Comparison of ENCODE assay signal across 11 cellular contexts in genomic region chr3:40847571-40847992, GRCh38.
DNase-seq lines count a peak whose midpoint lies in the region; ATAC-seq, FAIRE-seq and TF ChIP-seq lines count a peak whose summit lies in the region.
"Had no signal": no experiment of that assay in that cellular context is flagged by ENCODE, and none has a peak within 500 bp of the region (broad histone marks: within the 10 kb centered on the region; RNA-seq: fewer than 3 reads in every experiment).

No MANE protein-coding gene starts in this region.

- peak overlapping the region; percentile 52 for H3K9ac ChIP-seq in NT2/D1 (ENCODE audit: insufficient read length, low read depth)

- H3K4me3 ChIP-seq in A549 (no peak overlapping the region), NT2/D1 (ENCODE audit: insufficient read length, low read depth) (no peak overlapping the region), epithelial cell of proximal tubule (ENCODE audit: low read depth, low read length) (no peak overlapping the region), lower lobe of right lung (no peak overlapping the region)

- TF ChIP-seq CTCF in A549 (IDR thresholded peaks at IDR 0.05): no peak
- peak; percentile 20 for TF ChIP-seq CTCF in epithelial cell of proximal tubule (conservative IDR thresholded peaks at IDR 0.05; ENCODE audit: low read depth, low read length)
- no peak for TF ChIP-seq CTCF in lower lobe of right lung (IDR thresholded peaks at IDR 0.05)
- no peak for TF ChIP-seq CTCF in Calu3 (IDR thresholded peaks at IDR 0.05; ENCODE audit: unreplicated experiment)

- POLR2A ChIA-PET in A549 (lab: Yijun Ruan, JAX): no interaction called here
- POLR2A ChIA-PET in activated CD4-positive, alpha-beta memory T cell treated with anti-CD3 and anti-CD28 coated beads for 36 hours (lab: Charles Lee): no interaction called here

- ATAC-seq in A549 (peak; percentile 34 to 47; a peak in 3 of 6 replicates), lower lobe of right lung (peak; percentile 51 to 66)

- no peak for TF ChIP-seq POLR2A in A549 (IDR thresholded peaks at IDR 0.05; ENCODE audit: low read length)

- no peaks in the 10 kb centered on the region for H3K27me3 ChIP-seq in NT2/D1 (ENCODE audit: insufficient read depth, insufficient read length)
- H3K27me3 ChIP-seq in lower lobe of right lung (ENCODE audit: low read depth): no peaks in the 10 kb centered on the region

- H3K9me3 Mint-ChIP-seq in Calu3 (ENCODE audit: low read depth, unreplicated experiment): no peaks in the 10 kb centered on the region
- peaks cover 3% of the 10 kb centered on the region for H3K9me3 Mint-ChIP-seq in activated CD4-positive, alpha-beta memory T cell treated with anti-CD3 and anti-CD28 coated beads for 36 hours

- CTCF ChIA-PET in A549 (lab: Yijun Ruan, JAX) (no interaction called here), Calu3 (lab: Charles Lee) (interaction anchor here (1.5 kb wide), 1 partner anchor 11 kb away, joined by 4 read pairs; no protein-coding TSS in a partner anchor)
- CTCF ChIA-PET in activated CD4-positive, alpha-beta memory T cell treated with anti-CD3 and anti-CD28 coated beads for 36 hours (lab: Charles Lee): no interaction called here

- WGBS in A549 (ENCODE audit: missing lambda C conversion rate): 23% methylated on average over 5 of the region's 5 CpGs

- FAIRE-seq in A549 (lab: Jason Lieb, UNC): no peak
- FAIRE-seq: kidney had no signal

- no peak overlapping the region for H3K27ac Mint-ChIP-seq in Calu3 (ENCODE audit: unreplicated experiment)
- no peak overlapping the region for H3K27ac Mint-ChIP-seq in activated CD4-positive, alpha-beta memory T cell treated with anti-CD3 and anti-CD28 coated beads for 36 hours

- no peaks in the 10 kb centered on the region for H3K36me3 ChIP-seq in NT2/D1 (ENCODE audit: insufficient read depth, insufficient read length, low read length)
- no peaks in the 10 kb centered on the region for H3K36me3 ChIP-seq in lower lobe of right lung

- TF ChIP-seq EP300 in A549 (IDR thresholded peaks at IDR 0.05): no peak

- no peaks in the 10 kb centered on the region for H3K36me3 Mint-ChIP-seq in Calu3 (ENCODE audit: insufficient read depth, unreplicated experiment)
- no peaks in the 10 kb centered on the region for H3K36me3 Mint-ChIP-seq in activated CD4-positive, alpha-beta memory T cell treated with anti-CD3 and anti-CD28 coated beads for 36 hours

- no peak overlapping the region for H3K4me2 ChIP-seq in A549

- 0 out of 5 replicates have a peak, but pooled peaks of 1 of the 2 experiments have one; percentile 12 for TF ChIP-seq RAD21 in A549 (conservative IDR thresholded peaks at IDR 0.05 in 1 of 2, IDR thresholded peaks at IDR 0.05 in 1 of 2)

- H3K4me1 ChIP-seq in A549 (no peaks in the 10 kb centered on the region), NT2/D1 (ENCODE audit: insufficient read depth, insufficient read length) (peaks cover 10% of the 10 kb centered on the region), lower lobe of right lung (no peaks in the 10 kb centered on the region)

- no peaks in the 10 kb centered on the region for H3K9me3 ChIP-seq in A549
- peaks cover 17% of the 10 kb centered on the region for H3K9me3 ChIP-seq in NT2/D1 (ENCODE audit: insufficient read depth, low read length)
- no peaks in the 10 kb centered on the region for H3K9me3 ChIP-seq in lower lobe of right lung

- H3K4me3 Mint-ChIP-seq in Calu3 (ENCODE audit: low read depth, unreplicated experiment): no peak overlapping the region
- no peak overlapping the region for H3K4me3 Mint-ChIP-seq in activated CD4-positive, alpha-beta memory T cell treated with anti-CD3 and anti-CD28 coated beads for 36 hours

- DNase-seq in A549 (ENCODE audit: low read depth in 1 of 2, low spot score in 1 of 2) (no peak), NT2/D1 (ENCODE audit: low read depth, low spot score) (peak; percentile 93), epithelial cell of proximal tubule (ENCODE audit: low read depth) (no peak), lower lobe of right lung (no peak), NCI-H2029 treated with DMSO at 0.1 percent for 48 hours (lab: John Stamatoyannopoulos, UW) (no peak), Calu3 (no peak)
- no peak for DNase-seq in NK-92 treated with Interleukin-12 subunit alpha and Interleukin-12 subunit beta, amount 100 ng/mL, for 24 hours (lab: John Stamatoyannopoulos, UW)
- no peak for DNase-seq in activated CD4-positive, alpha-beta memory T cell treated with anti-CD3 and anti-CD28 coated beads for 36 hours
- DNase-seq: kidney, NCI-H1105, RPMI8226 had no signal

- no peaks in the 10 kb centered on the region for H3K27me3 Mint-ChIP-seq in Calu3 (ENCODE audit: unreplicated experiment)
- peaks cover 4% of the 10 kb centered on the region for H3K27me3 Mint-ChIP-seq in activated CD4-positive, alpha-beta memory T cell treated with anti-CD3 and anti-CD28 coated beads for 36 hours

- intact Hi-C loops in lower lobe of right lung (cut with DNase I): no loop called here
- intact Hi-C loops in Calu3 (cut with micrococcal nuclease; ENCODE audit: unreplicated experiment): no loop called here
- intact Hi-C loops in activated CD4-positive, alpha-beta memory T cell treated with anti-CD3 and anti-CD28 coated beads for 36 hours (cut with micrococcal nuclease): no loop called here

- H3K27ac ChIP-seq in A549 (no peak overlapping the region), lower lobe of right lung (no peak overlapping the region)

- H3K4me1 Mint-ChIP-seq in Calu3 (ENCODE audit: low read depth, unreplicated experiment): no peaks in the 10 kb centered on the region
- H3K4me1 Mint-ChIP-seq in activated CD4-positive, alpha-beta memory T cell treated with anti-CD3 and anti-CD28 coated beads for 36 hours (ENCODE audit: low read depth): no peaks in the 10 kb centered on the region

- BruUV-seq in Calu3 (replicated peaks; lab: Mats Ljungman, UMichigan): no TSS peak

TF ChIP-seq in A549, 52 proteins besides CTCF, POLR2A, EP300 and RAD21:
- no peak for TF ChIP-seq HMGXB4 (CRISPR knock-in tag; IDR thresholded peaks at IDR 0.05; ENCODE audit: borderline replicate concordance)
- TF ChIP-seq REST (IDR thresholded peaks at IDR 0.05): no peak
- TF ChIP-seq HDAC2 (IDR thresholded peaks at IDR 0.05): no peak
- TF ChIP-seq MAZ (IDR thresholded peaks at IDR 0.05; ENCODE audit: borderline replicate concordance, low read depth, low read length): no peak
- no peak for TF ChIP-seq HOXB5 (CRISPR knock-in tag; IDR thresholded peaks at IDR 0.05)
- TF ChIP-seq KDM1A (IDR thresholded peaks at IDR 0.05; ENCODE audit: low read depth): no peak
- TF ChIP-seq USF2 (IDR thresholded peaks at IDR 0.05): no peak
- no peak for TF ChIP-seq FOXS1 (CRISPR knock-in tag; IDR thresholded peaks at IDR 0.05)
- TF ChIP-seq CBX8 (IDR thresholded peaks at IDR 0.05): no peak
- no peak for TF ChIP-seq BCL3 (IDR thresholded peaks at IDR 0.05)
TF ChIP-seq in A549: peak in this region for 0.
